In genomic region chr3:121749276-121750086, GRCh38 we compare ENCODE assay signal across 9 cellular contexts. TPM values are rescaled to one million over a fixed set of nuclear protein-coding genes. Genes with fewer than 3 reads are reported as not detected.
A peak's percentile ranks its signal among the peaks of the same experiment; 100 is the strongest.
DNase-seq lines count a peak whose midpoint lies in the region; ATAC-seq and TF ChIP-seq lines count a peak whose summit lies in the region.
"Had no signal": no experiment of that assay in that cellular context is flagged by ENCODE, and none has a peak within 500 bp of the region (broad histone marks: within the 10 kb centered on the region; RNA-seq: fewer than 3 reads in every experiment).

Gene GOLGB1 (minus strand): TSS chr3:121749741. CDS start chr3:121730971, 18,770 bp downstream.

- H3K4me1 Mint-ChIP-seq in WTC11 = peaks cover 4% of the 10 kb centered on the region

- no peaks in the 10 kb centered on the region for H3K27me3 Mint-ChIP-seq in WTC11 (ENCODE audit: low read depth)

- H3K9me3 Mint-ChIP-seq in WTC11 = no peaks in the 10 kb centered on the region
- H3K9me3 Mint-ChIP-seq: T-helper 1 cell treated with Interleukin-12 subunit alpha and Interleukin-12 subunit beta and Interleukin-4 antibody, amounts not matched to agents 30 μg/mL and 1 μg/mL, for 36 hours had no signal

- DNase-seq in AG09309 (ENCODE audit: low read depth) = peak; percentile 100
- peak; percentile 94 for DNase-seq in NCI-H226
- DNase-seq in WTC11 (ENCODE audit: low spot score) = peak; percentile 90
- peak; percentile 97 for DNase-seq in central memory CD4-positive, alpha-beta T cell
- DNase-seq in inferior parietal cortex (ENCODE audit: extremely low spot score) = peak; percentile 99
- DNase-seq in spleen = peak; percentile 97

- CTCF ChIA-PET in WTC11 (lab: Charles Lee) = interaction anchor here (1.0 to 1.6 kb wide), 2 partner anchors 203 to 246 kb away, joined by 3 to 4 read pairs; no protein-coding TSS in a partner anchor

- peak within 1 kb of the TSS; percentile 97 for H3K4me3 ChIP-seq in AG09309 (ENCODE audit: control insufficient read depth, low read depth, low read length)
- H3K4me3 ChIP-seq in spleen = peak within 1 kb of the TSS; percentile 74 to 95 (median 89)

- no peak within 1 kb of the TSS; the same call in 1 of the 2 replicates for H3K27ac Mint-ChIP-seq in WTC11
- H3K27ac Mint-ChIP-seq: T-helper 1 cell treated with Interleukin-12 subunit alpha and Interleukin-12 subunit beta and Interleukin-4 antibody, amounts not matched to agents 30 μg/mL and 1 μg/mL, for 36 hours had no signal

- intact Hi-C loops in spleen (cut with DNase I; ENCODE audit: low total_unique reads) = no loop called here

- H3K4me3 Mint-ChIP-seq in WTC11 = no peak within 1 kb of the TSS
- H3K4me3 Mint-ChIP-seq: T-helper 1 cell treated with Interleukin-12 subunit alpha and Interleukin-12 subunit beta and Interleukin-4 antibody, amounts not matched to agents 30 μg/mL and 1 μg/mL, for 36 hours had no signal

- peak within 1 kb of the TSS; percentile 66 to 95 (median 92) for H3K27ac ChIP-seq in spleen

- H3K36me3 Mint-ChIP-seq in WTC11 = no peaks in the 10 kb centered on the region

- WGBS in spleen, 5 donors = 0 to 1% (median 0%) methylated on average over 28 to 51 of the region's 51 CpGs

- H3K36me3 ChIP-seq in spleen = no peaks in the 10 kb centered on the region

- peak; percentile 68 to 99 (median 91) for TF ChIP-seq POLR2A in spleen (IDR thresholded peaks at IDR 0.05)

- peak; percentile 98 for ATAC-seq in GM19023 (IDR thresholded peaks at IDR 0.05; ENCODE audit: unreplicated experiment)
- ATAC-seq in HG03196 (IDR thresholded peaks at IDR 0.05; ENCODE audit: unreplicated experiment) = peak; percentile 98
- ATAC-seq in WTC11 = peak; percentile 94

- no peaks in the 10 kb centered on the region for H3K27me3 ChIP-seq in spleen (replicated peaks in 1 of 7)

- peak; percentile 9 for TF ChIP-seq CTCF in AG09309 (IDR thresholded peaks at IDR 0.05; ENCODE audit: control insufficient read depth, insufficient read depth, low read depth, low read length, missing control alignments)
- TF ChIP-seq CTCF in WTC11 (IDR thresholded peaks at IDR 0.05) = no peak
- TF ChIP-seq CTCF in spleen (IDR thresholded peaks at IDR 0.05 in 8 of 11, conservative IDR thresholded peaks at IDR 0.05 in 3 of 11) = peak in 4 of 11 experiments; percentile 5 to 34 (median 26)

- POLR2A ChIA-PET in WTC11 (lab: Charles Lee) = interaction anchor here (0.5 to 1.7 kb wide), 5 partner anchors 145 to 1279 kb away, joined by 3 to 4 read pairs (median 3); partner anchors contain the start of genes CD86, FBXO40 and SLC15A2

- H3K4me1 ChIP-seq in spleen = peaks cover 12 to 51% (median 38%) of the 10 kb centered on the region in 6 donors

- H3K9me3 ChIP-seq in spleen = no peaks in the 10 kb centered on the region

TF ChIP-seq in WTC11, 78 proteins besides CTCF, POLR2A, EP300 and RAD21 (continues in another document):
- peak; percentile 95 for TF ChIP-seq NFYB (CRISPR knock-in tag; conservative IDR thresholded peaks at IDR 0.05; ENCODE audit: low read depth)
- peak; percentile 73; the same call in 1 of the 2 replicates for TF ChIP-seq ZNF416 (CRISPR knock-in tag; IDR thresholded peaks at IDR 0.05)
- 0 out of 2 replicates have a peak, but pooled peaks have one; percentile 14 for TF ChIP-seq TEAD1 (CRISPR knock-in tag; IDR thresholded peaks at IDR 0.05)
- TF ChIP-seq ZNF219 (CRISPR knock-in tag; IDR thresholded peaks at IDR 0.05; ENCODE audit: borderline replicate concordance) = no peak
- peak; percentile 63; the same call in 1 of the 2 replicates for TF ChIP-seq ZMAT4 (CRISPR knock-in tag; IDR thresholded peaks at IDR 0.05)
- TF ChIP-seq ATF6 (CRISPR knock-in tag; IDR thresholded peaks at IDR 0.05) = no peak
- TF ChIP-seq RELA (CRISPR knock-in tag; IDR thresholded peaks at IDR 0.05; ENCODE audit: borderline replicate concordance) = no peak
- no peak for TF ChIP-seq ZNF423 (CRISPR knock-in tag; IDR thresholded peaks at IDR 0.05)
- TF ChIP-seq EMX1 (CRISPR knock-in tag; IDR thresholded peaks at IDR 0.05) = 0 out of 2 replicates have a peak, but pooled peaks have one; percentile 53
- TF ChIP-seq NR1H2 (CRISPR knock-in tag; IDR thresholded peaks at IDR 0.05) = no peak
- TF ChIP-seq GRHL2 (CRISPR knock-in tag; IDR thresholded peaks at IDR 0.05; ENCODE audit: insufficient replicate concordance, severe bottlenecking) = no peak
- TF ChIP-seq FOXK1 (CRISPR knock-in tag; IDR thresholded peaks at IDR 0.05) = peak; percentile 97
- 0 out of 2 replicates have a peak, but pooled peaks have one; percentile 47 for TF ChIP-seq SMAD3 (CRISPR knock-in tag; IDR thresholded peaks at IDR 0.05; ENCODE audit: borderline replicate concordance)
- 0 out of 2 replicates have a peak, but pooled peaks have one; percentile 19 for TF ChIP-seq TEAD4 (CRISPR knock-in tag; IDR thresholded peaks at IDR 0.05)
- TF ChIP-seq PRDM15 (CRISPR knock-in tag; IDR thresholded peaks at IDR 0.05) = 0 out of 2 replicates have a peak, but pooled peaks have one; percentile 26
- TF ChIP-seq SP1 (CRISPR knock-in tag; conservative IDR thresholded peaks at IDR 0.05) = peak; percentile 68
- TF ChIP-seq GABPB1 (CRISPR knock-in tag; IDR thresholded peaks at IDR 0.05) = 0 out of 2 replicates have a peak, but pooled peaks have one; percentile 15
- TF ChIP-seq ATF2 (CRISPR knock-in tag; IDR thresholded peaks at IDR 0.05; ENCODE audit: borderline replicate concordance, low read depth) = no peak
- peak; percentile 47; the same call in 1 of the 2 replicates for TF ChIP-seq ETV6 (CRISPR knock-in tag; IDR thresholded peaks at IDR 0.05)
- no peak for TF ChIP-seq ZNF263 (CRISPR knock-in tag; IDR thresholded peaks at IDR 0.05; ENCODE audit: low read depth)
- peak; percentile 94 for TF ChIP-seq NR2C2 (CRISPR knock-in tag; IDR thresholded peaks at IDR 0.05)
- peak; percentile 79; the same call in 1 of the 2 replicates for TF ChIP-seq CREM (CRISPR knock-in tag; IDR thresholded peaks at IDR 0.05)

RNA-seq across cellular contexts. Expression of gene GOLGB1, which starts in this region (rescaled TPM):
- total RNA-seq in WTC11 (2021) = 33.4 to 33.8 TPM (median 33.7 TPM) in 3 replicates
- total RNA-seq in spleen = 10 to 100 TPM; 41.7 to 87.0 (median 62.6) TPM
- polyA plus RNA-seq in spleen = 10 to 100 TPM in 2 of 3 donors, 1 to 10 TPM in 1; 7.2 to 11.0 (median 10.5) TPM

Comparison
In these comparisons a context has a peak if more than half of its experiments do, and no peak if none do; other contexts are left out.
1. Peak in every context shown above with its lines: DNase-seq, ATAC-seq, H3K4me3 ChIP-seq and H3K27ac ChIP-seq.